ENCODE assay signal across 26 cellular contexts in genomic region chr2:108949316-108950299, GRCh38. TPM values are rescaled to one million over a fixed set of nuclear protein-coding genes. Genes with fewer than 3 reads are reported as not detected.
"Had no signal": no experiment of that assay in that cellular context is flagged by ENCODE, and none has a peak within 500 bp of the region (broad histone marks: within the 10 kb centered on the region; RNA-seq: fewer than 3 reads in every experiment).

No MANE protein-coding gene starts in this region.

- H3K9me3 ChIP-seq: vagina had no signal

- FAIRE-seq: colon, frontal cortex, TTC549 had no signal

- H3K4me3 ChIP-seq: dorsolateral prefrontal cortex, left lung, tibial artery, vagina had no signal

- ATAC-seq: activated CD8-positive, alpha-beta memory T cell treated with anti-CD3 and anti-CD28 coated beads, Interleukin-2, amount 10 ng/mL, durations not matched to agents 7 days and 5 days; left lung; stimulated activated naive CD8-positive, alpha-beta T cell treated with anti-CD3 and anti-CD28 coated beads, Interleukin-15, Interleukin-2, amounts not matched to agents 100 U/mL and 50 U/mL, for 24 hours; WTC11 had no signal

- H3K36me3 ChIP-seq: left lung, tibial artery, vagina had no signal

- H3K4me1 ChIP-seq: left lung had no signal

- DNase-seq: activated CD4-positive, alpha-beta memory T cell treated with anti-CD3 and anti-CD28 coated beads, Interleukin-2, amount 10 ng/mL, durations not matched to agents 7 days and 5 days; activated CD4-positive, alpha-beta T cell treated with anti-CD3 and anti-CD28 coated beads for 4 hours; activated CD8-positive, alpha-beta memory T cell treated with anti-CD3 and anti-CD28 coated beads, Interleukin-2, amount 10 ng/mL, durations not matched to agents 7 days and 5 days; activated naive CD4-positive, alpha-beta T cell; activated naive CD8-positive, alpha-beta T cell treated with anti-CD3 and anti-CD28 coated beads, Interleukin-2, amount 10 ng/mL, durations not matched to agents 7 days and 5 days; caudate nucleus; dorsolateral prefrontal cortex; endodermal cell; hypothalamus; islet precursor cell; left lung; occipital lobe; stimulated activated naive CD8-positive, alpha-beta T cell treated with anti-CD3 and anti-CD28 coated beads, Interleukin-15, Interleukin-2, amounts not matched to agents 100 U/mL and 50 U/mL, for 24 hours; substantia nigra had no signal

- H3K27ac ChIP-seq: epithelial cell of prostate, left lung, tibial artery, vagina had no signal

- H3K27me3 ChIP-seq: dorsolateral prefrontal cortex, left lung, tibial artery, vagina had no signal

RNA-seq across cellular contexts. Expression of gene EDAR, which starts 39.4 kb away (rescaled TPM):
- total RNA-seq: activated CD4-positive, alpha-beta memory T cell treated with anti-CD3 and anti-CD28 coated beads, Interleukin-2, amount 10 ng/mL, durations not matched to agents 7 days and 5 days; activated CD8-positive, alpha-beta memory T cell treated with anti-CD3 and anti-CD28 coated beads, Interleukin-2, amount 10 ng/mL, durations not matched to agents 7 days and 5 days; endodermal cell; fibroblast of lung; lung microvascular endothelial cell; myocyte; occipital lobe; skeletal muscle tissue; WTC11 had no signal
- polyA plus RNA-seq: fibroblast of lung, neural cell had no signal
